Comparison of ENCODE assay signal across 8 cellular contexts in genomic region chr1:151008244-151009205, GRCh38. TPM values are rescaled to one million over a fixed set of nuclear protein-coding genes. Genes with fewer than 3 reads are reported as not detected.
DNase-seq lines count a peak whose midpoint lies in the region; ATAC-seq, FAIRE-seq and TF ChIP-seq lines count a peak whose summit lies in the region.

Gene PRUNE1, plus strand, starts transcription at chr1:151008449. Its CDS starts 184 bp downstream, at chr1:151008633.

- no peaks in the 10 kb centered on the region for H3K9me3 ChIP-seq in kidney (ENCODE audit: control insufficient read depth in 1 of 2, low read length in 2 of 2)

- CTCF ChIA-PET in AG04449 (lab: Yijun Ruan, JAX), result interaction anchor here (1.0 kb wide), 1 partner anchor 9 kb away, joined by 3 read pairs; no protein-coding TSS in a partner anchor

- no peaks in the 10 kb centered on the region for H3K36me3 ChIP-seq in kidney (ENCODE audit: control insufficient read depth in 1 of 2, insufficient read depth in 2 of 2, low read length in 2 of 2)

- peaks cover 14 to 19% of the 10 kb centered on the region in 2 donors for H3K4me1 ChIP-seq in kidney (ENCODE audit: control insufficient read depth in 1 of 2, insufficient read depth in 1 of 2, low read depth in 1 of 2, low read length in 2 of 2)

- POLR2A ChIA-PET in AG04449 (lab: Yijun Ruan, JAX), result no interaction called here

- FAIRE-seq in kidney (lab: Jason Lieb, UNC), result no peak

- ATAC-seq in GM19025 (IDR thresholded peaks at IDR 0.05; ENCODE audit: low read depth, unreplicated experiment) (peak; percentile 67), HG03439 (IDR thresholded peaks at IDR 0.05; ENCODE audit: unreplicated experiment) (peak; percentile 82)

- peak within 1 kb of the TSS; percentile 91 to 95 for H3K27ac ChIP-seq in kidney (ENCODE audit: low read depth in 2 of 2, low read length in 2 of 2)

- peak within 1 kb of the TSS; percentile 94 to 95 for H3K9ac ChIP-seq in kidney (ENCODE audit: low read length in 2 of 2)

- no peak for DNase-seq in AG04449 (ENCODE audit: low read depth, low spot score)
- peak; percentile 82 to 93 for DNase-seq in NCI-H524 (lab: John Stamatoyannopoulos, UW)
- peak; percentile 94 to 97 for DNase-seq in activated CD4-positive, alpha-beta T cell treated with anti-CD3 and anti-CD28 coated beads for 24 hours (ENCODE audit: low read depth in 2 of 2)
- peak; percentile 99 for DNase-seq in cerebellum (ENCODE audit: low spot score)
- DNase-seq in kidney, result peak; percentile 99
- peak; percentile 92 to 96 for DNase-seq in stimulated activated CD4-positive, alpha-beta T cell treated with anti-CD3 and anti-CD28 coated beads, Interleukin-15, amount 100 ng/mL, for 1 hour (ENCODE audit: low read depth in 1 of 2, low spot score in 1 of 2)

- H3K4me3 ChIP-seq in AG04449 (ENCODE audit: low read depth, low read length) (peak within 1 kb of the TSS; percentile 89), kidney (ENCODE audit: low read length in 2 of 2) (peak within 1 kb of the TSS; percentile 81 to 95)

- TF ChIP-seq CTCF in AG04449 (IDR thresholded peaks at IDR 0.05; ENCODE audit: insufficient read depth, low read length, missing control alignments) (no peak), kidney (IDR thresholded peaks at IDR 0.05; ENCODE audit: borderline replicate concordance, extremely low read depth, insufficient read depth) (no peak)

- intact Hi-C loops in kidney (cut with DNase I), result no loop called here

RNA-seq across cellular contexts. Expression of gene PRUNE1, which starts in this region (rescaled TPM):
- total RNA-seq in cerebellum, result 16.2 TPM
- 24.0 TPM for total RNA-seq in kidney
- 25.6 TPM for polyA plus RNA-seq in kidney (ENCODE audit: insufficient read depth, low read depth, low replicate concordance)
